In genomic region chr2:195561205-195562032, GRCh38 we compare ENCODE assay signal across 8 cellular contexts.
DNase-seq lines count a peak whose midpoint lies in the region; ATAC-seq and TF ChIP-seq lines count a peak whose summit lies in the region.

No MANE protein-coding gene starts in this region.

- H3K4me1 Mint-ChIP-seq in CD4-positive, CD25-positive, alpha-beta regulatory T cell: peaks cover 44 to 80% (median 58%) of the 10 kb centered on the region in 4 donors
- H3K4me1 Mint-ChIP-seq in activated CD4-positive, alpha-beta memory T cell treated with anti-CD3 and anti-CD28 coated beads for 36 hours (ENCODE audit: low read depth): peaks cover 70% of the 10 kb centered on the region
- H3K4me1 Mint-ChIP-seq in naive thymus-derived CD8-positive, alpha-beta T cell: peaks cover 33 to 75% (median 60%) of the 10 kb centered on the region in 4 donors
- H3K4me1 Mint-ChIP-seq in endodermal cell: no peaks in the 10 kb centered on the region

- no peak overlapping the region for H3K9ac ChIP-seq in endodermal cell (ENCODE audit: extremely low read depth, low read length, poor library complexity, severe bottlenecking)

- intact Hi-C loops in activated CD4-positive, alpha-beta memory T cell treated with anti-CD3 and anti-CD28 coated beads for 36 hours (cut with micrococcal nuclease): loop anchor here (5.0 to 10.0 kb wide), 4 partner anchors 197 to 681 kb away; partner anchors contain the start of gene DNAH7

- H3K27me3 ChIP-seq in CD4-positive, CD25-positive, alpha-beta regulatory T cell (ENCODE audit: control insufficient read depth, insufficient read depth, low read length): no peaks in the 10 kb centered on the region
- no peaks in the 10 kb centered on the region for H3K27me3 ChIP-seq in endodermal cell (ENCODE audit: control insufficient read depth, insufficient read depth, low read length, poor library complexity, severe bottlenecking)

- H3K27me3 Mint-ChIP-seq in CD4-positive, CD25-positive, alpha-beta regulatory T cell: no peaks in the 10 kb centered on the region
- H3K27me3 Mint-ChIP-seq in activated CD4-positive, alpha-beta memory T cell treated with anti-CD3 and anti-CD28 coated beads for 36 hours: no peaks in the 10 kb centered on the region
- no peaks in the 10 kb centered on the region for H3K27me3 Mint-ChIP-seq in naive thymus-derived CD8-positive, alpha-beta T cell
- no peaks in the 10 kb centered on the region for H3K27me3 Mint-ChIP-seq in endodermal cell (ENCODE audit: insufficient read depth)

- peak overlapping the region; percentile 89 for H3K27ac ChIP-seq in CD4-positive, CD25-positive, alpha-beta regulatory T cell (ENCODE audit: insufficient read depth, low read length, poor library complexity, severe bottlenecking)
- H3K27ac ChIP-seq in endodermal cell (ENCODE audit: low read depth, low read length): no peak overlapping the region

- H3K4me3 Mint-ChIP-seq in CD4-positive, CD25-positive, alpha-beta regulatory T cell: peak overlapping the region; percentile 78 to 84 (median 82)
- peak overlapping the region; percentile 70 for H3K4me3 Mint-ChIP-seq in activated CD4-positive, alpha-beta memory T cell treated with anti-CD3 and anti-CD28 coated beads for 36 hours
- H3K4me3 Mint-ChIP-seq in naive thymus-derived CD8-positive, alpha-beta T cell: peak overlapping the region; percentile 31 to 91 (median 76)
- H3K4me3 Mint-ChIP-seq in endodermal cell: no peak overlapping the region

- H3K36me3 ChIP-seq in CD4-positive, CD25-positive, alpha-beta regulatory T cell (ENCODE audit: control insufficient read depth, insufficient read depth, low read length): no peaks in the 10 kb centered on the region
- H3K36me3 ChIP-seq in endodermal cell (ENCODE audit: control insufficient read depth, insufficient read depth, low read length): no peaks in the 10 kb centered on the region

- no peak for TF ChIP-seq CTCF in endodermal cell (conservative IDR thresholded peaks at IDR 0.05)

- H3K9me3 ChIP-seq in CD4-positive, CD25-positive, alpha-beta regulatory T cell (ENCODE audit: control insufficient read depth in 2 of 2, low read length in 2 of 2): no peaks in the 10 kb centered on the region
- no peaks in the 10 kb centered on the region for H3K9me3 ChIP-seq in endodermal cell (ENCODE audit: control insufficient read depth, low read length)

- no peaks in the 10 kb centered on the region for H3K36me3 Mint-ChIP-seq in CD4-positive, CD25-positive, alpha-beta regulatory T cell
- H3K36me3 Mint-ChIP-seq in activated CD4-positive, alpha-beta memory T cell treated with anti-CD3 and anti-CD28 coated beads for 36 hours: peaks cover 23% of the 10 kb centered on the region
- peaks cover 0 to 5% (median 4%) of the 10 kb centered on the region in 3 donors for H3K36me3 Mint-ChIP-seq in naive thymus-derived CD8-positive, alpha-beta T cell
- no peaks in the 10 kb centered on the region for H3K36me3 Mint-ChIP-seq in endodermal cell (ENCODE audit: low read depth)

- peak overlapping the region; percentile 77 for H3K4me3 ChIP-seq in CD4-positive, CD25-positive, alpha-beta regulatory T cell (ENCODE audit: low read depth, low read length)
- no peak overlapping the region for H3K4me3 ChIP-seq in endodermal cell (ENCODE audit: low read length)

- peaks cover 0 to 5% (median 1%) of the 10 kb centered on the region in 7 donors for H3K9me3 Mint-ChIP-seq in CD4-positive, CD25-positive, alpha-beta regulatory T cell
- peaks cover 3% of the 10 kb centered on the region for H3K9me3 Mint-ChIP-seq in activated CD4-positive, alpha-beta memory T cell treated with anti-CD3 and anti-CD28 coated beads for 36 hours
- H3K9me3 Mint-ChIP-seq in naive thymus-derived CD8-positive, alpha-beta T cell: peaks cover 0 to 17% (median 0%) of the 10 kb centered on the region in 9 donors
- H3K9me3 Mint-ChIP-seq in endodermal cell: no peaks in the 10 kb centered on the region

- DNase-seq in CD4-positive, CD25-positive, alpha-beta regulatory T cell: no peak
- peak; percentile 29 for DNase-seq in activated CD4-positive, alpha-beta memory T cell treated with anti-CD3 and anti-CD28 coated beads for 36 hours
- DNase-seq in naive thymus-derived CD8-positive, alpha-beta T cell: no peak
- DNase-seq in endodermal cell: no peak
- DNase-seq in NCI-H524 (lab: John Stamatoyannopoulos, UW): no peak
- no peak for DNase-seq in NCI-H187 treated with DMSO at 0.1 percent for 48 hours (lab: John Stamatoyannopoulos, UW)

- WGBS in endodermal cell (ENCODE audit: insufficient coverage in 1 of 2, insufficient read length in 1 of 2), 2 experiments: 94% methylated on average over 6 to 8 of the region's 8 CpGs

- peaks cover 86% of the 10 kb centered on the region for H3K4me1 ChIP-seq in CD4-positive, CD25-positive, alpha-beta regulatory T cell (ENCODE audit: control insufficient read depth, insufficient read depth, low read length, poor library complexity, severe bottlenecking)
- no peaks in the 10 kb centered on the region for H3K4me1 ChIP-seq in endodermal cell (ENCODE audit: control insufficient read depth, insufficient read depth, low read length)

- POLR2A ChIA-PET in activated CD4-positive, alpha-beta memory T cell treated with anti-CD3 and anti-CD28 coated beads for 36 hours (lab: Charles Lee): interaction anchor here (0.8 to 7.4 kb wide), 8 partner anchors 9 to 102 kb away, joined by 3 to 144 read pairs (median 4); partner anchors contain the start of gene SLC39A10
- POLR2A ChIA-PET in naive thymus-derived CD8-positive, alpha-beta T cell (lab: Charles Lee): interaction anchor here (0.7 to 5.1 kb wide), 9 partner anchors 8 to 1937 kb away, joined by 4 to 128 read pairs (median 6); partner anchors contain the start of gene SLC39A10

- CTCF ChIA-PET in activated CD4-positive, alpha-beta memory T cell treated with anti-CD3 and anti-CD28 coated beads for 36 hours (lab: Charles Lee): interaction anchor here (0.6 to 5.2 kb wide), 10 partner anchors 17 to 494 kb away, joined by 3 to 47 read pairs (median 5); partner anchors contain the start of gene SLC39A10

- ATAC-seq in CD4-positive, CD25-positive, alpha-beta regulatory T cell (ENCODE audit: low read depth in 2 of 2): no peak
- ATAC-seq in GM19395 (IDR thresholded peaks at IDR 0.05; ENCODE audit: unreplicated experiment) (peak; percentile 45), HG03432 (IDR thresholded peaks at IDR 0.05; ENCODE audit: unreplicated experiment) (peak; percentile 42)
- no peak for ATAC-seq in naive thymus-derived CD8-positive, alpha-beta T cell

- H3K27ac Mint-ChIP-seq in CD4-positive, CD25-positive, alpha-beta regulatory T cell: peak overlapping the region; percentile 92 to 99 (median 98)
- H3K27ac Mint-ChIP-seq in activated CD4-positive, alpha-beta memory T cell treated with anti-CD3 and anti-CD28 coated beads for 36 hours: peak overlapping the region; percentile 92
- peak overlapping the region; percentile 87 to 100 (median 94) for H3K27ac Mint-ChIP-seq in naive thymus-derived CD8-positive, alpha-beta T cell
- H3K27ac Mint-ChIP-seq in endodermal cell: no peak overlapping the region

Comparison
In these comparisons a context has a peak if more than half of its experiments do, and no peak if none do; other contexts are left out.
1. ATAC-seq: peak in GM19395 (single experiment) and HG03432 (single experiment); none in CD4-positive, CD25-positive, alpha-beta regulatory T cell (0 of 2) and naive thymus-derived CD8-positive, alpha-beta T cell (0 of 2).